ENCODE assay signal across 1 cellular context in the genomic region with DNA sequence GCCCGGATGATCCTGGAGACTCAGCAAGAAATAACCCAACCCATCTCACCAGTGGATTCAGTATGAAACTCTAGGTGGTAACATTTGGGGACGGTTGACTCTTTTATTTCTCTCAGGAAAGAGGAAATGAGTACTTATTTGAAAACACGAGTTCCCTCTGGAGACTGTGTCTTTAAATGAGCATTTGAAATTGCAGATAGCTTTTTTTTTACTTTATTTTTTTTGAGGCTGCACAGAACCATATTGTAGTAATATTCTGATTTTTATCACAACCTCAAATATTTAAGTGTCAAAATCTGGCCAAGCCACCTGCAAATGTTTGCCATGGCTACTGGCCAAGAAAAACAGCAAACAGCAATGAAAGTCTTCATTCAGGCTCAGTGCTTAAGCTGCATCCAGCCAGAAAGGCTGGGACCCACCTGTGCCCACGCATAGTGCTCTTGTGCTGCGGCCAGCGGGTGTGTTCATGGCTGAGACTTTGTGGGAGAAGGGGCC.
TF ChIP-seq lines count a peak whose summit lies in the region.

No MANE protein-coding gene starts in this region.

TF ChIP-seq in GM12878, 131 proteins besides CTCF, POLR2A, EP300 and RAD21 (continued from another document and continues in another):
- TF ChIP-seq, protein P1, sequence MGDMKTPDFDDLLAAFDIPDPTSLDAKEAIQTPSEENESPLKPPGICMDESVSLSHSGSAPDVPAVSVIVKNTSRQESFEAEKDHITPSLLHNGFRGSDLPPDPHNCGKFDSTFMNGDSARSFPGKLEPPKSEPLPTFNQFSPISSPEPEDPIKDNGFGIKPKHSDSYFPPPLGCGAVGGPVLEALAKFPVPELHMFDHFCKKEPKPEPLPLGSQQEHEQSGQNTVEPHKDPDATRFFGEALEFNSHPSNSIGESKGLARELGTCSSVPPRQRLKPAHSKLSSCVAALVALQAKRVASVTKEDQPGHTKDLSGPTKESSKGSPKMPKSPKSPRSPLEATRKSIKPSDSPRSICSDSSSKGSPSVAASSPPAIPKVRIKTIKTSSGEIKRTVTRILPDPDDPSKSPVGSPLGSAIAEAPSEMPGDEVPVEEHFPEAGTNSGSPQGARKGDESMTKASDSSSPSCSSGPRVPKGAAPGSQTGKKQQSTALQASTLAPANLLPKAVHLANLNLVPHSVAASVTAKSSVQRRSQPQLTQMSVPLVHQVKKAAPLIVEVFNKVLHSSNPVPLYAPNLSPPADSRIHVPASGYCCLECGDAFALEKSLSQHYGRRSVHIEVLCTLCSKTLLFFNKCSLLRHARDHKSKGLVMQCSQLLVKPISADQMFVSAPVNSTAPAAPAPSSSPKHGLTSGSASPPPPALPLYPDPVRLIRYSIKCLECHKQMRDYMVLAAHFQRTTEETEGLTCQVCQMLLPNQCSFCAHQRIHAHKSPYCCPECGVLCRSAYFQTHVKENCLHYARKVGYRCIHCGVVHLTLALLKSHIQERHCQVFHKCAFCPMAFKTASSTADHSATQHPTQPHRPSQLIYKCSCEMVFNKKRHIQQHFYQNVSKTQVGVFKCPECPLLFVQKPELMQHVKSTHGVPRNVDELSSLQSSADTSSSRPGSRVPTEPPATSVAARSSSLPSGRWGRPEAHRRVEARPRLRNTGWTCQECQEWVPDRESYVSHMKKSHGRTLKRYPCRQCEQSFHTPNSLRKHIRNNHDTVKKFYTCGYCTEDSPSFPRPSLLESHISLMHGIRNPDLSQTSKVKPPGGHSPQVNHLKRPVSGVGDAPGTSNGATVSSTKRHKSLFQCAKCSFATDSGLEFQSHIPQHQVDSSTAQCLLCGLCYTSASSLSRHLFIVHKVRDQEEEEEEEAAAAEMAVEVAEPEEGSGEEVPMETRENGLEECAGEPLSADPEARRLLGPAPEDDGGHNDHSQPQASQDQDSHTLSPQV (IDR thresholded peaks at IDR 0.05) = no peak
- 0 out of 2 replicates have a peak, but pooled peaks have one; percentile 7 for TF ChIP-seq BMI1 (IDR thresholded peaks at IDR 0.05; ENCODE audit: borderline replicate concordance)
- TF ChIP-seq GABPA (IDR thresholded peaks at IDR 0.05; ENCODE audit: low read depth) = no peak
- TF ChIP-seq, protein P2, sequence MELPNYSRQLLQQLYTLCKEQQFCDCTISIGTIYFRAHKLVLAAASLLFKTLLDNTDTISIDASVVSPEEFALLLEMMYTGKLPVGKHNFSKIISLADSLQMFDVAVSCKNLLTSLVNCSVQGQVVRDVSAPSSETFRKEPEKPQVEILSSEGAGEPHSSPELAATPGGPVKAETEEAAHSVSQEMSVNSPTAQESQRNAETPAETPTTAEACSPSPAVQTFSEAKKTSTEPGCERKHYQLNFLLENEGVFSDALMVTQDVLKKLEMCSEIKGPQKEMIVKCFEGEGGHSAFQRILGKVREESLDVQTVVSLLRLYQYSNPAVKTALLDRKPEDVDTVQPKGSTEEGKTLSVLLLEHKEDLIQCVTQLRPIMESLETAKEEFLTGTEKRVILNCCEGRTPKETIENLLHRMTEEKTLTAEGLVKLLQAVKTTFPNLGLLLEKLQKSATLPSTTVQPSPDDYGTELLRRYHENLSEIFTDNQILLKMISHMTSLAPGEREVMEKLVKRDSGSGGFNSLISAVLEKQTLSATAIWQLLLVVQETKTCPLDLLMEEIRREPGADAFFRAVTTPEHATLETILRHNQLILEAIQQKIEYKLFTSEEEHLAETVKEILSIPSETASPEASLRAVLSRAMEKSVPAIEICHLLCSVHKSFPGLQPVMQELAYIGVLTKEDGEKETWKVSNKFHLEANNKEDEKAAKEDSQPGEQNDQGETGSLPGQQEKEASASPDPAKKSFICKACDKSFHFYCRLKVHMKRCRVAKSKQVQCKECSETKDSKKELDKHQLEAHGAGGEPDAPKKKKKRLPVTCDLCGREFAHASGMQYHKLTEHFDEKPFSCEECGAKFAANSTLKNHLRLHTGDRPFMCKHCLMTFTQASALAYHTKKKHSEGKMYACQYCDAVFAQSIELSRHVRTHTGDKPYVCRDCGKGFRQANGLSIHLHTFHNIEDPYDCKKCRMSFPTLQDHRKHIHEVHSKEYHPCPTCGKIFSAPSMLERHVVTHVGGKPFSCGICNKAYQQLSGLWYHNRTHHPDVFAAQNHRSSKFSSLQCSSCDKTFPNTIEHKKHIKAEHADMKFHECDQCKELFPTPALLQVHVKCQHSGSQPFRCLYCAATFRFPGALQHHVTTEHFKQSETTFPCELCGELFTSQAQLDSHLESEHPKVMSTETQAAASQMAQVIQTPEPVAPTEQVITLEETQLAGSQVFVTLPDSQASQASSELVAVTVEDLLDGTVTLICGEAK (IDR thresholded peaks at IDR 0.05; ENCODE audit: borderline replicate concordance) = 0 out of 2 replicates have a peak, but pooled peaks have one; percentile 12
- TF ChIP-seq SMARCA5 (IDR thresholded peaks at IDR 0.05) = peak; percentile 68
- TF ChIP-seq BRCA1 (IDR thresholded peaks at IDR 0.05; ENCODE audit: low read depth, low read length) = no peak
- peak; percentile 10; the same call in 1 of the 2 replicates for TF ChIP-seq CREM (IDR thresholded peaks at IDR 0.05; ENCODE audit: low read depth)
- 0 out of 2 replicates have a peak, but pooled peaks have one; percentile 9 for TF ChIP-seq IRF4 (IDR thresholded peaks at IDR 0.05; ENCODE audit: low read depth, low read length)
- TF ChIP-seq ETV6 (conservative IDR thresholded peaks at IDR 0.05 in 1 of 2, IDR thresholded peaks at IDR 0.05 in 1 of 2; ENCODE audit: borderline replicate concordance in 1 of 2, low read depth in 1 of 2) = peak in 1 of 2 experiments; percentile 63; a peak in 2 of 4 replicates
- TF ChIP-seq, protein P3, sequence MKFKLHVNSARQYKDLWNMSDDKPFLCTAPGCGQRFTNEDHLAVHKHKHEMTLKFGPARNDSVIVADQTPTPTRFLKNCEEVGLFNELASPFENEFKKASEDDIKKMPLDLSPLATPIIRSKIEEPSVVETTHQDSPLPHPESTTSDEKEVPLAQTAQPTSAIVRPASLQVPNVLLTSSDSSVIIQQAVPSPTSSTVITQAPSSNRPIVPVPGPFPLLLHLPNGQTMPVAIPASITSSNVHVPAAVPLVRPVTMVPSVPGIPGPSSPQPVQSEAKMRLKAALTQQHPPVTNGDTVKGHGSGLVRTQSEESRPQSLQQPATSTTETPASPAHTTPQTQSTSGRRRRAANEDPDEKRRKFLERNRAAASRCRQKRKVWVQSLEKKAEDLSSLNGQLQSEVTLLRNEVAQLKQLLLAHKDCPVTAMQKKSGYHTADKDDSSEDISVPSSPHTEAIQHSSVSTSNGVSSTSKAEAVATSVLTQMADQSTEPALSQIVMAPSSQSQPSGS (IDR thresholded peaks at IDR 0.05; ENCODE audit: low read length) = peak; percentile 41; the same call in 1 of the 2 replicates
- TF ChIP-seq, protein P4, sequence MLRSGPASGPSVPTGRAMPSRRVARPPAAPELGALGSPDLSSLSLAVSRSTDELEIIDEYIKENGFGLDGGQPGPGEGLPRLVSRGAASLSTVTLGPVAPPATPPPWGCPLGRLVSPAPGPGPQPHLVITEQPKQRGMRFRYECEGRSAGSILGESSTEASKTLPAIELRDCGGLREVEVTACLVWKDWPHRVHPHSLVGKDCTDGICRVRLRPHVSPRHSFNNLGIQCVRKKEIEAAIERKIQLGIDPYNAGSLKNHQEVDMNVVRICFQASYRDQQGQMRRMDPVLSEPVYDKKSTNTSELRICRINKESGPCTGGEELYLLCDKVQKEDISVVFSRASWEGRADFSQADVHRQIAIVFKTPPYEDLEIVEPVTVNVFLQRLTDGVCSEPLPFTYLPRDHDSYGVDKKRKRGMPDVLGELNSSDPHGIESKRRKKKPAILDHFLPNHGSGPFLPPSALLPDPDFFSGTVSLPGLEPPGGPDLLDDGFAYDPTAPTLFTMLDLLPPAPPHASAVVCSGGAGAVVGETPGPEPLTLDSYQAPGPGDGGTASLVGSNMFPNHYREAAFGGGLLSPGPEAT (IDR thresholded peaks at IDR 0.05; ENCODE audit: low read depth) = peak; percentile 59; the same call in 1 of the 2 replicates
- 0 out of 2 replicates have a peak, but pooled peaks have one; percentile 32 for TF ChIP-seq BACH1 (IDR thresholded peaks at IDR 0.05; ENCODE audit: borderline replicate concordance)
- TF ChIP-seq, protein P5, sequence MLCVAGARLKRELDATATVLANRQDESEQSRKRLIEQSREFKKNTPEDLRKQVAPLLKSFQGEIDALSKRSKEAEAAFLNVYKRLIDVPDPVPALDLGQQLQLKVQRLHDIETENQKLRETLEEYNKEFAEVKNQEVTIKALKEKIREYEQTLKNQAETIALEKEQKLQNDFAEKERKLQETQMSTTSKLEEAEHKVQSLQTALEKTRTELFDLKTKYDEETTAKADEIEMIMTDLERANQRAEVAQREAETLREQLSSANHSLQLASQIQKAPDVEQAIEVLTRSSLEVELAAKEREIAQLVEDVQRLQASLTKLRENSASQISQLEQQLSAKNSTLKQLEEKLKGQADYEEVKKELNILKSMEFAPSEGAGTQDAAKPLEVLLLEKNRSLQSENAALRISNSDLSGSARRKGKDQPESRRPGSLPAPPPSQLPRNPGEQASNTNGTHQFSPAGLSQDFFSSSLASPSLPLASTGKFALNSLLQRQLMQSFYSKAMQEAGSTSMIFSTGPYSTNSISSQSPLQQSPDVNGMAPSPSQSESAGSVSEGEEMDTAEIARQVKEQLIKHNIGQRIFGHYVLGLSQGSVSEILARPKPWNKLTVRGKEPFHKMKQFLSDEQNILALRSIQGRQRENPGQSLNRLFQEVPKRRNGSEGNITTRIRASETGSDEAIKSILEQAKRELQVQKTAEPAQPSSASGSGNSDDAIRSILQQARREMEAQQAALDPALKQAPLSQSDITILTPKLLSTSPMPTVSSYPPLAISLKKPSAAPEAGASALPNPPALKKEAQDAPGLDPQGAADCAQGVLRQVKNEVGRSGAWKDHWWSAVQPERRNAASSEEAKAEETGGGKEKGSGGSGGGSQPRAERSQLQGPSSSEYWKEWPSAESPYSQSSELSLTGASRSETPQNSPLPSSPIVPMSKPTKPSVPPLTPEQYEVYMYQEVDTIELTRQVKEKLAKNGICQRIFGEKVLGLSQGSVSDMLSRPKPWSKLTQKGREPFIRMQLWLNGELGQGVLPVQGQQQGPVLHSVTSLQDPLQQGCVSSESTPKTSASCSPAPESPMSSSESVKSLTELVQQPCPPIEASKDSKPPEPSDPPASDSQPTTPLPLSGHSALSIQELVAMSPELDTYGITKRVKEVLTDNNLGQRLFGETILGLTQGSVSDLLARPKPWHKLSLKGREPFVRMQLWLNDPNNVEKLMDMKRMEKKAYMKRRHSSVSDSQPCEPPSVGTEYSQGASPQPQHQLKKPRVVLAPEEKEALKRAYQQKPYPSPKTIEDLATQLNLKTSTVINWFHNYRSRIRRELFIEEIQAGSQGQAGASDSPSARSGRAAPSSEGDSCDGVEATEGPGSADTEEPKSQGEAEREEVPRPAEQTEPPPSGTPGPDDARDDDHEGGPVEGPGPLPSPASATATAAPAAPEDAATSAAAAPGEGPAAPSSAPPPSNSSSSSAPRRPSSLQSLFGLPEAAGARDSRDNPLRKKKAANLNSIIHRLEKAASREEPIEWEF (IDR thresholded peaks at IDR 0.05; ENCODE audit: insufficient replicate concordance, low read depth, low read length) = no peak
- peak; percentile 77 to 79; a peak in 2 of 4 replicates for TF ChIP-seq IKZF2 (IDR thresholded peaks at IDR 0.05)
- 0 out of 2 replicates have a peak, but pooled peaks have one; percentile 24 for TF ChIP-seq ATF7 (IDR thresholded peaks at IDR 0.05; ENCODE audit: low read depth)
- 0 out of 2 replicates have a peak, but pooled peaks have one; percentile 32 for TF ChIP-seq WRNIP1 (IDR thresholded peaks at IDR 0.05; ENCODE audit: borderline replicate concordance, low read depth, low read length)
- no peak for TF ChIP-seq SREBF2 (IDR thresholded peaks at IDR 0.05; ENCODE audit: low read length)
- TF ChIP-seq, protein P6, sequence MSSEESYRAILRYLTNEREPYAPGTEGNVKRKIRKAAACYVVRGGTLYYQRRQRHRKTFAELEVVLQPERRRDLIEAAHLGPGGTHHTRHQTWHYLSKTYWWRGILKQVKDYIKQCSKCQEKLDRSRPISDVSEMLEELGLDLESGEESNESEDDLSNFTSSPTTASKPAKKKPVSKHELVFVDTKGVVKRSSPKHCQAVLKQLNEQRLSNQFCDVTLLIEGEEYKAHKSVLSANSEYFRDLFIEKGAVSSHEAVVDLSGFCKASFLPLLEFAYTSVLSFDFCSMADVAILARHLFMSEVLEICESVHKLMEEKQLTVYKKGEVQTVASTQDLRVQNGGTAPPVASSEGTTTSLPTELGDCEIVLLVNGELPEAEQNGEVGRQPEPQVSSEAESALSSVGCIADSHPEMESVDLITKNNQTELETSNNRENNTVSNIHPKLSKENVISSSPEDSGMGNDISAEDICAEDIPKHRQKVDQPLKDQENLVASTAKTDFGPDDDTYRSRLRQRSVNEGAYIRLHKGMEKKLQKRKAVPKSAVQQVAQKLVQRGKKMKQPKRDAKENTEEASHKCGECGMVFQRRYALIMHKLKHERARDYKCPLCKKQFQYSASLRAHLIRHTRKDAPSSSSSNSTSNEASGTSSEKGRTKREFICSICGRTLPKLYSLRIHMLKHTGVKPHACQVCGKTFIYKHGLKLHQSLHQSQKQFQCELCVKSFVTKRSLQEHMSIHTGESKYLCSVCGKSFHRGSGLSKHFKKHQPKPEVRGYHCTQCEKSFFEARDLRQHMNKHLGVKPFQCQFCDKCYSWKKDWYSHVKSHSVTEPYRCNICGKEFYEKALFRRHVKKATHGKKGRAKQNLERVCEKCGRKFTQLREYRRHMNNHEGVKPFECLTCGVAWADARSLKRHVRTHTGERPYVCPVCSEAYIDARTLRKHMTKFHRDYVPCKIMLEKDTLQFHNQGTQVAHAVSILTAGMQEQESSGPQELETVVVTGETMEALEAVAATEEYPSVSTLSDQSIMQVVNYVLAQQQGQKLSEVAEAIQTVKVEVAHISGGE (CRISPR knock-in tag; IDR thresholded peaks at IDR 0.05) = no peak
- no peak for TF ChIP-seq NR2F1 (conservative IDR thresholded peaks at IDR 0.05)
- no peak for TF ChIP-seq KAT2A (conservative IDR thresholded peaks at IDR 0.05; ENCODE audit: control insufficient read depth, low read depth, low read length)
- TF ChIP-seq JUNB (IDR thresholded peaks at IDR 0.05) = peak; percentile 11; the same call in 1 of the 2 replicates
- TF ChIP-seq SPI1 (IDR thresholded peaks at IDR 0.05; ENCODE audit: borderline replicate concordance, insufficient read depth, low read depth, low read length) = peak; percentile 88
- TF ChIP-seq, protein P7, sequence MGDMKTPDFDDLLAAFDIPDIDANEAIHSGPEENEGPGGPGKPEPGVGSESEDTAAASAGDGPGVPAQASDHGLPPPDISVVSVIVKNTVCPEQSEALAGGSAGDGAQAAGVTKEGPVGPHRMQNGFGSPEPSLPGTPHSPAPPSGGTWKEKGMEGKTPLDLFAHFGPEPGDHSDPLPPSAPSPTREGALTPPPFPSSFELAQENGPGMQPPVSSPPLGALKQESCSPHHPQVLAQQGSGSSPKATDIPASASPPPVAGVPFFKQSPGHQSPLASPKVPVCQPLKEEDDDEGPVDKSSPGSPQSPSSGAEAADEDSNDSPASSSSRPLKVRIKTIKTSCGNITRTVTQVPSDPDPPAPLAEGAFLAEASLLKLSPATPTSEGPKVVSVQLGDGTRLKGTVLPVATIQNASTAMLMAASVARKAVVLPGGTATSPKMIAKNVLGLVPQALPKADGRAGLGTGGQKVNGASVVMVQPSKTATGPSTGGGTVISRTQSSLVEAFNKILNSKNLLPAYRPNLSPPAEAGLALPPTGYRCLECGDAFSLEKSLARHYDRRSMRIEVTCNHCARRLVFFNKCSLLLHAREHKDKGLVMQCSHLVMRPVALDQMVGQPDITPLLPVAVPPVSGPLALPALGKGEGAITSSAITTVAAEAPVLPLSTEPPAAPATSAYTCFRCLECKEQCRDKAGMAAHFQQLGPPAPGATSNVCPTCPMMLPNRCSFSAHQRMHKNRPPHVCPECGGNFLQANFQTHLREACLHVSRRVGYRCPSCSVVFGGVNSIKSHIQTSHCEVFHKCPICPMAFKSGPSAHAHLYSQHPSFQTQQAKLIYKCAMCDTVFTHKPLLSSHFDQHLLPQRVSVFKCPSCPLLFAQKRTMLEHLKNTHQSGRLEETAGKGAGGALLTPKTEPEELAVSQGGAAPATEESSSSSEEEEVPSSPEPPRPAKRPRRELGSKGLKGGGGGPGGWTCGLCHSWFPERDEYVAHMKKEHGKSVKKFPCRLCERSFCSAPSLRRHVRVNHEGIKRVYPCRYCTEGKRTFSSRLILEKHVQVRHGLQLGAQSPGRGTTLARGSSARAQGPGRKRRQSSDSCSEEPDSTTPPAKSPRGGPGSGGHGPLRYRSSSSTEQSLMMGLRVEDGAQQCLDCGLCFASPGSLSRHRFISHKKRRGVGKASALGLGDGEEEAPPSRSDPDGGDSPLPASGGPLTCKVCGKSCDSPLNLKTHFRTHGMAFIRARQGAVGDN (IDR thresholded peaks at IDR 0.05) = 0 out of 2 replicates have a peak, but pooled peaks have one; percentile 8
